In the genomic region with DNA sequence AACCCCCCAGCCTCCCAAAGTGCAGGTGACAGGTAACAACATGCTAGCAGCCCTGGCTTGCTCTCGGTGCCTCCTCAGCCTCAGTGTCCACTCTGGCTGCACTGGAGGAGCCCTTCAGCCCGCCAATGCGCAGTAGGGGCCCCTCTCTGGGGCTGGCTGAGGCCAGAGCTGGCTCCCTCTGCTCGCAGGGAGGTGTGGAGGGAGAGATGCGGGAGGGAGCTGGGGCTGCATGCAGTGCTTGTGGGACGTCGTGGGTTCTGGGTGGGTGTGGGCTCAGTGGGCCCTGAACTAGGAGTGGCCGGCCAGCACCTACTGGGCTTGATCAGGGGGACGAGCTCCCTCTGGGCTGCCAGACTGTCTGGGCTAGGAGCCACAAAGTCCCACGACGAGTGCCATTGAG, we compare ENCODE assay signal across 1 cellular context.
TF ChIP-seq lines count a peak whose summit lies in the region.

No MANE protein-coding gene starts in this region.

TF ChIP-seq in HepG2, 621 proteins besides CTCF, POLR2A, EP300 and RAD21:
- TF ChIP-seq CHCHD3 (CRISPR knock-in tag; IDR thresholded peaks at IDR 0.05) = no peak
